19 cellular contexts compared by ENCODE assay signal in genomic region chr6:40573221-40573620, GRCh38. TPM values are rescaled to one million over a fixed set of nuclear protein-coding genes. Genes with fewer than 3 reads are reported as not detected.
"Had no signal": no experiment of that assay in that cellular context is flagged by ENCODE, and none has a peak within 500 bp of the region (broad histone marks: within the 10 kb centered on the region; RNA-seq: fewer than 3 reads in every experiment).

No MANE protein-coding gene starts in this region.

- H3K9me3 ChIP-seq: breast epithelium, heart left ventricle, left lung, thyroid gland had no signal

- H3K4me3 ChIP-seq: breast epithelium, coronary artery, heart left ventricle, left lung, thyroid gland had no signal

- DNase-seq: activated CD4-positive, alpha-beta T cell treated with anti-CD3 and anti-CD28 coated beads, Interleukin-2, amount 50 U/mL, for 4 hours; activated gamma-delta T cell; erythroblast; heart left ventricle; left lung; retina; stimulated activated naive CD4-positive, alpha-beta T cell treated with Interleukin-2 at 50 U/mL for 16 hours; T-helper 9 cell; thyroid gland had no signal

- H3K4me1 ChIP-seq: breast epithelium, heart left ventricle, left lung, thyroid gland had no signal

- H3K27me3 ChIP-seq: breast epithelium, left lung, thyroid gland had no signal

- H3K27ac ChIP-seq: breast epithelium, coronary artery, heart left ventricle, left lung, thyroid gland had no signal

- ATAC-seq: activated CD4-positive, CD25-positive, alpha-beta regulatory T cell treated with anti-CD3 and anti-CD28 coated beads, Interleukin-2, amount 50 U/mL, for 24 hours; heart left ventricle; left lung had no signal

- H3K36me3 ChIP-seq: breast epithelium, heart left ventricle, left lung, thyroid gland had no signal

RNA-seq across cellular contexts. Expression of gene LRFN2, which starts 13.9 kb away (rescaled TPM):
- total RNA-seq: activated CD8-positive, alpha-beta memory T cell treated with anti-CD3 and anti-CD28 coated beads for 36 hours; breast epithelium; heart left ventricle; kidney epithelial cell; lung microvascular endothelial cell; neural crest cell; omental fat pad; posterior vena cava; subcutaneous adipose tissue had no signal
